12 cellular contexts compared by ENCODE assay signal in genomic region chr5:17428176-17428800, GRCh38.
"Had no signal": no experiment of that assay in that cellular context is flagged by ENCODE, and none has a peak within 500 bp of the region (broad histone marks: within the 10 kb centered on the region; RNA-seq: fewer than 3 reads in every experiment).

No MANE protein-coding gene starts in this region.

- ATAC-seq: activated CD8-positive, alpha-beta T cell treated with anti-CD3 and anti-CD28 coated beads for 36 hours; activated T-cell treated with anti-CD3 and anti-CD28 coated beads, Interleukin-2, amount 50 U/mL, for 4 hours; body of pancreas; natural killer cell; stimulated activated naive B cell treated with anti-CD40 and anti-IgM and Interleukin-4, amounts not matched to agents 10 μg/mL and 1 μg/mL and 100 μg/mL, for 72 hours; upper lobe of right lung had no signal

- H3K27me3 ChIP-seq: body of pancreas, upper lobe of right lung had no signal

- H3K4me3 ChIP-seq: body of pancreas, lung, upper lobe of right lung had no signal

- H3K9me3 ChIP-seq: body of pancreas, upper lobe of right lung had no signal

- H3K4me1 ChIP-seq: body of pancreas, upper lobe of right lung had no signal

- H3K36me3 ChIP-seq: upper lobe of right lung had no signal

- H3K27ac ChIP-seq: body of pancreas, upper lobe of right lung had no signal

- DNase-seq: activated CD4-positive, alpha-beta T cell treated with anti-CD3 and anti-CD28 coated beads for 48 hours; activated CD4-positive, CD25-positive, alpha-beta regulatory T cell; activated CD8-positive, alpha-beta T cell treated with anti-CD3 and anti-CD28 coated beads for 36 hours; activated naive CD4-positive, alpha-beta T cell treated with anti-CD3 and anti-CD28 coated beads for 36 hours; activated T-cell treated with anti-CD3 and anti-CD28 coated beads, Interleukin-2, amount 50 U/mL, for 4 hours; body of pancreas; foreskin fibroblast; natural killer cell; retina; stimulated activated naive B cell treated with anti-CD40 and anti-IgM and Interleukin-4, amounts not matched to agents 10 μg/mL and 1 μg/mL and 100 μg/mL, for 72 hours; upper lobe of right lung had no signal
